ENCODE assay signal across 24 cellular contexts in the genomic region with DNA sequence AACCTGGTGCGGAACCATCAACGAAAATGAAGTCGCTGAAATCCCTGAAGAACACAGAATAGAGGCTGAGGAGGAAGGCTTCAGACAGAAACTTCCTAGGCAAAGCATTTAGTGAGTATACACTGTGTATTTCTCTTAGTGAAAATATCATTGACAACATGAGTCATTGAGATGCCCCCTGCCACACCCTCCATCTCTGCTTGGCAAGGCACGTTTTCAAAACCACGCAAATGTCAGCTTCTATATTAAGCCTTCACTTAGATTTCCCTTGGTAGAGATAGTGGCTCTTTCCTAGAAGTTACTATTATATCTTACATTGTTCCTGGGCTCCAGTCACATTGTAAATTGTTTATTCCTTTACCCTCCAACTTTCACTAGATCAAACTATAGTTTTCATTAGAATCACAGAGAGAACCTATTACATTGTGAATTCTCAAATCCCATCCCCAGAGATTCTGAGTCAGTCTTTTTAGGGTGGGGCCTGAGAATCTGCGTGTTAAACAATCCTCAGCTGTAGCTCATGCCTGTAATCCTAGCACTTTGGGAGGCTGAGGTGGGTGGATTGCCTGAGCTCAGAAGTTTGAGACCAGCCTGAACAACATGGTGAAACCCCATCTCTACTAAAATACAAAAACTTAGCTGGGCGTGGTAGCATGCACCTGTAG. TPM values are rescaled to one million over a fixed set of nuclear protein-coding genes. Genes with fewer than 3 reads are reported as not detected.
A peak's percentile ranks its signal among the peaks of the same experiment; 100 is the strongest.
DNase-seq lines count a peak whose midpoint lies in the region; ATAC-seq and TF ChIP-seq lines count a peak whose summit lies in the region.
"Had no signal": no experiment of that assay in that cellular context is flagged by ENCODE, and none has a peak within 500 bp of the region (broad histone marks: within the 10 kb centered on the region; RNA-seq: fewer than 3 reads in every experiment).

No MANE protein-coding gene starts in this region.

- no peaks in the 10 kb centered on the region for H3K9me2 ChIP-seq in MM.1S (replicated peaks; ENCODE audit: insufficient read depth, low read length)

- no peaks in the 10 kb centered on the region for H3K27me3 ChIP-seq in breast epithelium
- H3K27me3 ChIP-seq in foreskin keratinocyte: no peaks in the 10 kb centered on the region
- H3K27me3 ChIP-seq in MM.1S (replicated peaks; ENCODE audit: insufficient read depth, low read length): no peaks in the 10 kb centered on the region

- H3K36me3 ChIP-seq in breast epithelium (no peaks in the 10 kb centered on the region), MM.1S (replicated peaks; ENCODE audit: insufficient read depth, low read length) (no peaks in the 10 kb centered on the region)
- H3K36me3 ChIP-seq: lower lobe of right lung, stomach had no signal

- H3K4me3 ChIP-seq in breast epithelium: no peak overlapping the region
- H3K4me3 ChIP-seq in MM.1S (ENCODE audit: low read length): no peak overlapping the region
- H3K4me3 ChIP-seq: BLaER1 treated with 17β-estradiol and CSF1 and Interleukin-3, amounts not matched to agents 10 nM and 100 nM; GM23338; lower lobe of right lung; stomach had no signal

- H4K20me1 ChIP-seq in MM.1S (ENCODE audit: insufficient read depth, low read length): no peaks in the 10 kb centered on the region
- H4K20me1 ChIP-seq: BLaER1 treated with 17β-estradiol and CSF1 and Interleukin-3, amounts not matched to agents 10 nM and 100 nM had no signal

- H3K4me2 ChIP-seq in MM.1S (ENCODE audit: low read depth, low read length): no peak overlapping the region
- H3K4me2 ChIP-seq: GM23338 had no signal

- no peak for ATAC-seq in foreskin keratinocyte
- ATAC-seq in left colon: no peak
- no peak for ATAC-seq in activated CD8-positive, alpha-beta T cell treated with anti-CD3 and anti-CD28 coated beads for 36 hours
- ATAC-seq: GM23338, lower lobe of right lung had no signal

- H3K27ac ChIP-seq in breast epithelium (no peak overlapping the region), foreskin keratinocyte (peak overlapping the region; percentile 80), MM.1S (ENCODE audit: low read length) (no peak overlapping the region)
- H3K27ac ChIP-seq: lower lobe of right lung, stomach had no signal

- H3K27ac Mint-ChIP-seq in MCF 10A (ENCODE audit: low read depth, unreplicated experiment): peak overlapping the region; percentile 83
- H3K27ac Mint-ChIP-seq in activated CD8-positive, alpha-beta T cell treated with anti-CD3 and anti-CD28 coated beads for 36 hours: no peak overlapping the region
- H3K27ac Mint-ChIP-seq: activated CD4-positive, alpha-beta T cell treated with anti-CD3 and anti-CD28 coated beads, Interleukin-2, amount 10 ng/mL, durations not matched to agents 24 days and 14 days; activated T-helper 2 cell treated with anti-CD3 and anti-CD28 coated beads, Interferon-gamma antibody, Interleukin-2, Interleukin-4, amounts not matched to agents 10 μg/mL and 5 μg/mL and 100 μg/mL, durations not matched to agents 14 hours and 24 hours and 36 hours; GM23338; type B pancreatic cell had no signal

- intact Hi-C loops in MCF 10A (cut with micrococcal nuclease) (no loop called here), breast epithelium (cut with DNase I; ENCODE audit: low total_unique reads) (no loop called here), left colon (cut with DNase I, micrococcal nuclease) (no loop called here)
- intact Hi-C loops in activated CD8-positive, alpha-beta T cell treated with anti-CD3 and anti-CD28 coated beads for 36 hours (cut with micrococcal nuclease): no loop called here

- H3F3A ChIP-seq in MM.1S (ENCODE audit: insufficient read depth, low read length): peaks cover 5% of the 10 kb centered on the region; the same call in 1 of the 2 replicates

- CTCF ChIA-PET in MCF 10A (lab: Yijun Ruan, JAX): interaction anchor here (0.6 to 1.1 kb wide), 2 partner anchors 36 to 226 kb away, joined by 3 read pairs; no protein-coding TSS in a partner anchor
- CTCF ChIA-PET in activated CD8-positive, alpha-beta T cell treated with anti-CD3 and anti-CD28 coated beads for 36 hours (lab: Charles Lee): no interaction called here

- H3K4me1 ChIP-seq in breast epithelium (no peaks in the 10 kb centered on the region), foreskin keratinocyte (peaks cover 12% of the 10 kb centered on the region), MM.1S (ENCODE audit: low read length) (0 out of 2 replicates have a peak, but pooled peaks cover 4% of the 10 kb centered on the region)

- peak; percentile 69 for DNase-seq in MCF 10A (ENCODE audit: unreplicated experiment)
- no peak for DNase-seq in breast epithelium (ENCODE audit: low spot score in 2 of 2)
- DNase-seq in RPMI7951 (ENCODE audit: low read depth): peak; percentile 59
- peak in 1 of 2 donors; percentile 80 for DNase-seq in foreskin keratinocyte
- no peak for DNase-seq in left colon
- no peak for DNase-seq in activated CD8-positive, alpha-beta T cell treated with anti-CD3 and anti-CD28 coated beads for 36 hours
- DNase-seq in kidney tubule cell (ENCODE audit: low spot score): no peak
- DNase-seq in MM.1S: no peak
- DNase-seq: activated CD4-positive, alpha-beta T cell treated with anti-CD3 and anti-CD28 coated beads, Interleukin-2, amount 10 ng/mL, durations not matched to agents 24 days and 14 days; cortex of kidney; hypothalamus; KG1; lower lobe of right lung; NCI-H524 treated with DMSO at 0.1 percent for 48 hours; occipital lobe; retina; SIG-M5; stimulated activated CD4-positive, alpha-beta T cell treated with anti-CD3 and anti-CD28 coated beads, Interleukin-12 subunit alpha, Interleukin-12 subunit beta, amount 100 ng/mL, for 4 hours; stomach; T-helper 1 cell had no signal

- BruUV-seq in MCF 10A (replicated peaks; lab: Mats Ljungman, UMichigan): no TSS peak

- TF ChIP-seq POLR2A in breast epithelium (IDR thresholded peaks at IDR 0.05): no peak

- H3K9ac ChIP-seq in MM.1S (ENCODE audit: low read length): no peak overlapping the region
- H3K9ac ChIP-seq: BLaER1 treated with 17β-estradiol and CSF1 and Interleukin-3, amounts not matched to agents 10 nM and 100 nM had no signal

- peaks cover 6% of the 10 kb centered on the region for H3K36me3 Mint-ChIP-seq in MCF 10A (ENCODE audit: insufficient read depth, unreplicated experiment)
- H3K36me3 Mint-ChIP-seq in activated CD8-positive, alpha-beta T cell treated with anti-CD3 and anti-CD28 coated beads for 36 hours (ENCODE audit: low read depth): peaks cover 4% of the 10 kb centered on the region

- peaks cover 18% of the 10 kb centered on the region for H3K4me1 Mint-ChIP-seq in MCF 10A (ENCODE audit: insufficient read depth, unreplicated experiment)
- H3K4me1 Mint-ChIP-seq in activated CD8-positive, alpha-beta T cell treated with anti-CD3 and anti-CD28 coated beads for 36 hours (ENCODE audit: low read depth): peaks cover 9% of the 10 kb centered on the region

- no peaks in the 10 kb centered on the region for H3K79me2 ChIP-seq in MM.1S (ENCODE audit: low read length)

- H2AFZ ChIP-seq in MM.1S (ENCODE audit: low read length): no peak overlapping the region
- H2AFZ ChIP-seq: GM23338 had no signal

- H3K27me3 Mint-ChIP-seq in MCF 10A (ENCODE audit: insufficient read depth, unreplicated experiment): no peaks in the 10 kb centered on the region
- H3K27me3 Mint-ChIP-seq in activated CD8-positive, alpha-beta T cell treated with anti-CD3 and anti-CD28 coated beads for 36 hours: peaks cover 31% of the 10 kb centered on the region

- TF ChIP-seq CTCF in MCF 10A (IDR thresholded peaks at IDR 0.05; ENCODE audit: unreplicated experiment) (no peak), breast epithelium (IDR thresholded peaks at IDR 0.05) (no peak), foreskin keratinocyte (conservative IDR thresholded peaks at IDR 0.05) (no peak), MM.1S (IDR thresholded peaks at IDR 0.05; ENCODE audit: low read length) (no peak)
- no peak for TF ChIP-seq CTCF in activated CD8-positive, alpha-beta T cell treated with anti-CD3 and anti-CD28 coated beads for 36 hours (IDR thresholded peaks at IDR 0.05)

- no peaks in the 10 kb centered on the region for H3K9me3 ChIP-seq in breast epithelium
- H3K9me3 ChIP-seq in MM.1S (replicated peaks; ENCODE audit: insufficient read depth, low read length): no peaks in the 10 kb centered on the region
- H3K9me3 ChIP-seq: lower lobe of right lung, stomach had no signal

- POLR2A ChIA-PET in MCF 10A (lab: Yijun Ruan, JAX): interaction anchor here (0.5 to 1.6 kb wide), 11 partner anchors 14 to 272 kb away, joined by 3 to 12 read pairs (median 4); a partner anchor contains a TSS
- POLR2A ChIA-PET in activated CD8-positive, alpha-beta T cell treated with anti-CD3 and anti-CD28 coated beads for 36 hours (lab: Charles Lee): interaction anchor here (0.6 kb wide), 1 partner anchor 378 kb away, joined by 4 read pairs; no protein-coding TSS in a partner anchor

- peak overlapping the region; percentile 30 for H3K4me3 Mint-ChIP-seq in MCF 10A (ENCODE audit: unreplicated experiment)
- H3K4me3 Mint-ChIP-seq in activated CD8-positive, alpha-beta T cell treated with anti-CD3 and anti-CD28 coated beads for 36 hours: no peak overlapping the region
- H3K4me3 Mint-ChIP-seq: activated CD4-positive, alpha-beta T cell treated with anti-CD3 and anti-CD28 coated beads, Interleukin-2, amount 10 ng/mL, durations not matched to agents 24 days and 14 days; GM23338; type B pancreatic cell had no signal

- H3K9me3 Mint-ChIP-seq in MCF 10A (ENCODE audit: unreplicated experiment): no peaks in the 10 kb centered on the region
- peaks cover 3% of the 10 kb centered on the region for H3K9me3 Mint-ChIP-seq in activated CD8-positive, alpha-beta T cell treated with anti-CD3 and anti-CD28 coated beads for 36 hours
- H3K9me3 Mint-ChIP-seq: GM23338 had no signal

RNA-seq across cellular contexts. Expression of a gene that starts 4.6 kb away (rescaled TPM):
- 24.8 and 27.5 TPM in 2 replicates for total RNA-seq in MCF 10A (2022)
- total RNA-seq in breast epithelium: 10 to 100 TPM; 26.5 to 46.5 (median 35.7) TPM
- total RNA-seq in RPMI7951 (2014; rRNA removed; shearing (Covaris generic)): 36.7 and 58.0 TPM in 2 replicates
- total RNA-seq in foreskin keratinocyte: 17.0 and 18.5 TPM in 2 replicates
- 5.2 and 6.4 TPM in 2 replicates for polyA plus RNA-seq in foreskin keratinocyte
- total RNA-seq in left colon: 10 to 100 TPM; 39.3 to 46.6 TPM
- 1 to 10 TPM; 7.0 to 8.1 TPM for total RNA-seq in activated CD8-positive, alpha-beta T cell treated with anti-CD3 and anti-CD28 coated beads for 36 hours

Comparison
In these comparisons a context has a peak if more than half of its experiments do, and no peak if none do; other contexts are left out.
1. DNase-seq: peak in MCF 10A (single experiment) and RPMI7951 (single experiment); none in breast epithelium (0 of 2), left colon (0 of 2), activated CD8-positive, alpha-beta T cell treated with anti-CD3 and anti-CD28 coated beads for 36 hours (single experiment), kidney tubule cell (single experiment) and MM.1S (single experiment).